23 cellular contexts compared by ENCODE assay signal in the genomic region with DNA sequence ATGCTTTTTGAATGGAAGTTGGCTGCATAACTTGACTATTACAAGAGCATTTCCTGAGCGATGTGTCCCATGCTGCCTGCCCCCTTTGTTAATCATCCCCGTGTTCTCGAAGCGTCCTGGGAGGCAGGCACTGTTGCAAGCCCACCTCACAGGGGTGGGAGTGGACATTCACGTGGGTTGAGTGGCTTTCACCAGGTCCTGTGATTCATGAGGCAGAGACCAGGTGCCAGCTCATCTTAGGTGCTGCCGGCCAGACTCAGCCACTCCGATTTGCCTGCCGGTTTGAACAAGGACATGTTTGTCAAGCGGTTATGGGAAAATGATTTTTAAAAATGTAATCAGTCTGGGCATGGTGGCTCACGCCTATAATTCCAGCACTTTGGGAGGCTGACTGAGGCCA.
DNase-seq lines count a peak whose midpoint lies in the region; ATAC-seq, FAIRE-seq and TF ChIP-seq lines count a peak whose summit lies in the region.
"Had no signal": no experiment of that assay in that cellular context is flagged by ENCODE, and none has a peak within 500 bp of the region (broad histone marks: within the 10 kb centered on the region; RNA-seq: fewer than 3 reads in every experiment).

No MANE protein-coding gene starts in this region.

- H3K9me3 Mint-ChIP-seq in nephron (no peaks in the 10 kb centered on the region), MCF 10A (ENCODE audit: unreplicated experiment) (no peaks in the 10 kb centered on the region)
- H3K9me3 Mint-ChIP-seq: activated T-helper 17 cell treated with anti-CD3 and anti-CD28 coated beads, Interleukin-2, amount 50 U/mL, for 72 hours; CD4-positive, alpha-beta T cell had no signal

- H3K9ac ChIP-seq in OCI-LY3 (ENCODE audit: low read length), result peak overlapping the region; percentile 68
- H3K9ac ChIP-seq: parathyroid adenoma had no signal

- no peak for TF ChIP-seq POLR2A in GM18505 (IDR thresholded peaks at IDR 0.05; ENCODE audit: borderline replicate concordance, extremely low read depth, insufficient read depth, insufficient read length)

- no peak for ATAC-seq in GM18505 (IDR thresholded peaks at IDR 0.05; ENCODE audit: unreplicated experiment)
- no peak for ATAC-seq in GM21367 (IDR thresholded peaks at IDR 0.05; ENCODE audit: unreplicated experiment)
- ATAC-seq: activated CD4-positive, alpha-beta T cell treated with anti-CD3 and anti-CD28 coated beads for 36 hours; activated T-helper 17 cell treated with anti-CD3 and anti-CD28 coated beads, Interleukin-2, amount 50 U/mL, for 72 hours; lower lobe of right lung had no signal

- peaks cover 92% of the 10 kb centered on the region for H3K4me1 ChIP-seq in OCI-LY3 (ENCODE audit: low read length)
- H3K4me1 ChIP-seq: parathyroid adenoma, sigmoid colon had no signal

- CTCF ChIA-PET in MCF 10A (lab: Yijun Ruan, JAX), result interaction anchor here (1.0 kb wide), 1 partner anchor 9 kb away, joined by 3 read pairs; no protein-coding TSS in a partner anchor

- H3K27me3 ChIP-seq in OCI-LY3 (ENCODE audit: low read depth, low read length), result no peaks in the 10 kb centered on the region
- H3K27me3 ChIP-seq: hepatocyte, sigmoid colon had no signal

- peaks cover 58% of the 10 kb centered on the region for H3K79me2 ChIP-seq in OCI-LY3 (ENCODE audit: low read length)
- H3K79me2 ChIP-seq: hepatocyte, parathyroid adenoma had no signal

- H3K27me3 Mint-ChIP-seq in nephron (ENCODE audit: low read depth) (no peaks in the 10 kb centered on the region), MCF 10A (ENCODE audit: insufficient read depth, unreplicated experiment) (no peaks in the 10 kb centered on the region)

- no TSS peak for BruUV-seq in MCF 10A (replicated peaks; lab: Mats Ljungman, UMichigan)

- POLR2A ChIA-PET in MCF 10A (lab: Yijun Ruan, JAX), result interaction anchor here (0.6 kb wide), 1 partner anchor 82 kb away, joined by 3 read pairs; no protein-coding TSS in a partner anchor

- H3K27ac ChIP-seq in OCI-LY3 (ENCODE audit: low read length), result peak overlapping the region; percentile 89
- H3K27ac ChIP-seq: hepatocyte, lower lobe of right lung, parathyroid adenoma, sigmoid colon had no signal

- no peak overlapping the region for H2AFZ ChIP-seq in OCI-LY3 (ENCODE audit: low read depth, low read length)
- H2AFZ ChIP-seq: hepatocyte, parathyroid adenoma had no signal

- H3K4me2 ChIP-seq in OCI-LY3 (ENCODE audit: low read length), result peak overlapping the region; percentile 48
- H3K4me2 ChIP-seq: hepatocyte had no signal

- no peak for FAIRE-seq in urothelium cell line (lab: Jason Lieb, UNC)
- FAIRE-seq: HTR-8/SVneo had no signal

- DNase-seq in choroid plexus epithelial cell (ENCODE audit: low read depth) (peak; percentile 50), urothelium cell line (ENCODE audit: low spot score) (peak; percentile 52), MCF 10A (ENCODE audit: unreplicated experiment) (no peak)
- DNase-seq: activated CD4-positive, alpha-beta T cell treated with anti-CD3 and anti-CD28 coated beads for 36 hours; CD4-positive, alpha-beta T cell; dermis blood vessel endothelial cell; foreskin fibroblast; GDM1; HCEC 1CT; lower lobe of right lung; NCI-H1105 treated with DMSO at 0.1 percent for 48 hours; NCI-H69; SHP77; sigmoid colon had no signal

- H4K20me1 ChIP-seq in OCI-LY3 (ENCODE audit: insufficient read depth, low read length), result no peaks in the 10 kb centered on the region

- intact Hi-C loops in MCF 10A (cut with micrococcal nuclease), result no loop called here

- H3K9me3 ChIP-seq in OCI-LY3 (ENCODE audit: insufficient read depth, low read length), result no peaks in the 10 kb centered on the region
- H3K9me3 ChIP-seq: lower lobe of right lung, sigmoid colon had no signal

- H3K36me3 Mint-ChIP-seq in nephron (ENCODE audit: low read depth) (peaks cover 63% of the 10 kb centered on the region), MCF 10A (ENCODE audit: insufficient read depth, unreplicated experiment) (peaks cover 15% of the 10 kb centered on the region)
- H3K36me3 Mint-ChIP-seq: activated naive CD8-positive, alpha-beta T cell had no signal

- peak overlapping the region in 2 of 3 experiments; percentile 59 to 76 for H3K27ac Mint-ChIP-seq in nephron
- no peak overlapping the region for H3K27ac Mint-ChIP-seq in MCF 10A (ENCODE audit: low read depth, unreplicated experiment)
- H3K27ac Mint-ChIP-seq: activated CD4-positive, alpha-beta T cell treated with anti-CD3 and anti-CD28 coated beads for 36 hours; activated naive CD8-positive, alpha-beta T cell; activated T-helper 17 cell treated with anti-CD3 and anti-CD28 coated beads, Interleukin-2, amount 50 U/mL, for 72 hours; CD4-positive, alpha-beta T cell had no signal

- H3K4me1 Mint-ChIP-seq in nephron (peaks cover 8% of the 10 kb centered on the region), MCF 10A (ENCODE audit: insufficient read depth, unreplicated experiment) (no peaks in the 10 kb centered on the region)
- H3K4me1 Mint-ChIP-seq: activated CD4-positive, alpha-beta T cell treated with anti-CD3 and anti-CD28 coated beads for 36 hours; activated T-helper 17 cell treated with anti-CD3 and anti-CD28 coated beads, Interleukin-2, amount 50 U/mL, for 72 hours had no signal

- TF ChIP-seq CTCF in OCI-LY3 (IDR thresholded peaks at IDR 0.05; ENCODE audit: low read depth, low read length), result no peak
- TF ChIP-seq CTCF in choroid plexus epithelial cell (conservative IDR thresholded peaks at IDR 0.05; ENCODE audit: low read depth, low read length), result no peak
- no peak for TF ChIP-seq CTCF in nephron (IDR thresholded peaks at IDR 0.05; ENCODE audit: unreplicated experiment in 3 of 3)
- TF ChIP-seq CTCF in MCF 10A (IDR thresholded peaks at IDR 0.05; ENCODE audit: unreplicated experiment), result no peak

- H3K4me3 Mint-ChIP-seq in nephron (no peak overlapping the region), MCF 10A (ENCODE audit: unreplicated experiment) (no peak overlapping the region)
- H3K4me3 Mint-ChIP-seq: activated CD4-positive, alpha-beta T cell treated with anti-CD3 and anti-CD28 coated beads for 36 hours; activated naive CD8-positive, alpha-beta T cell; activated T-helper 17 cell treated with anti-CD3 and anti-CD28 coated beads, Interleukin-2, amount 50 U/mL, for 72 hours; CD4-positive, alpha-beta T cell had no signal

- H3K4me3 ChIP-seq in OCI-LY3 (ENCODE audit: low read length), result peak overlapping the region; percentile 1; the same call in 1 of the 2 replicates
- H3K4me3 ChIP-seq in choroid plexus epithelial cell (ENCODE audit: low read depth, low read length), result no peak overlapping the region
- H3K4me3 ChIP-seq: hepatocyte, lower lobe of right lung, sigmoid colon had no signal

- peaks cover 57% of the 10 kb centered on the region for H3K36me3 ChIP-seq in OCI-LY3 (replicated peaks; ENCODE audit: low read depth, low read length)
